In the genomic region with DNA sequence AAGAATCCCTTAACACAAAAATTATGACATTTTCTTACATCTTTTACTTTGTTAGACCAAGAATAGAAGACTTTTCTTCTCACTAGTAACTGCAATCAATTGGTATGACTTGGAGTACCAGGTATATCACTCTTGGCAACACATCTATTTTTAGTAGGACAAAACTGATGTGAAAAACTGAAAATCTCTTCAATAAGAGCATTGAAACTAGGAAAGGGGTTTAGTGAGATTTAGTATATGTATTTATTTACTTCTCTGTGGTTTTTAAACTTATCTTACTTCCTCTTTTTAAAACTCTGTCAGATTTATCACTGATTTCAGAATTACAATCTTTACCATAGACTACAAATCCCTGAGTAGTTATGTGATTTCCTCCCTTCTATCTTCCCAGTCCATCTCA, we compare ENCODE assay signal across 17 cellular contexts.
DNase-seq lines count a peak whose midpoint lies in the region; ATAC-seq and TF ChIP-seq lines count a peak whose summit lies in the region.
"Had no signal": no experiment of that assay in that cellular context is flagged by ENCODE, and none has a peak within 500 bp of the region (broad histone marks: within the 10 kb centered on the region; RNA-seq: fewer than 3 reads in every experiment).

No MANE protein-coding gene starts in this region.

- DNase-seq in OCI-M1 (lab: John Stamatoyannopoulos, UW) (peak; percentile 24), neural progenitor cell (ENCODE audit: low spot score) (no peak), NCI-H345 (lab: John Stamatoyannopoulos, UW) (no peak), ACHN (no peak)
- no peak for DNase-seq in activated effector memory CD4-positive, alpha-beta T cell treated with Interleukin-2 at 50 U/mL for 16 hours
- DNase-seq: activated naive CD4-positive, alpha-beta T cell treated with Interleukin-2 at 50 U/mL for 16 hours; anterior cingulate cortex; NCI-H2081 treated with DMSO at 0.1 percent for 48 hours; NCI-H526 treated with DMSO at 0.1 percent for 48 hours; SHP77; testis had no signal

- no peaks in the 10 kb centered on the region for H3K9me3 ChIP-seq in neural progenitor cell (ENCODE audit: low read depth)
- H3K9me3 ChIP-seq: neutrophil, testis had no signal

- no peaks in the 10 kb centered on the region for H3K4me1 ChIP-seq in neural progenitor cell
- H3K4me1 ChIP-seq: testis had no signal

- no peak overlapping the region for H3K4me2 ChIP-seq in neural progenitor cell

- no peaks in the 10 kb centered on the region for H4K20me1 ChIP-seq in neural progenitor cell (ENCODE audit: low read depth)

- no peaks in the 10 kb centered on the region for H3K79me2 ChIP-seq in neural progenitor cell (ENCODE audit: low read depth)

- TF ChIP-seq CTCF in neural progenitor cell (IDR thresholded peaks at IDR 0.05) = no peak

- H3K36me3 ChIP-seq in neural progenitor cell = no peaks in the 10 kb centered on the region
- H3K36me3 ChIP-seq: neutrophil had no signal

- peaks cover 5% of the 10 kb centered on the region for H3K9me3 Mint-ChIP-seq in neural progenitor cell

- no peaks in the 10 kb centered on the region for H3K27me3 ChIP-seq in neural progenitor cell
- H3K27me3 ChIP-seq: neutrophil, testis had no signal

- H3K36me3 Mint-ChIP-seq in neural progenitor cell = no peaks in the 10 kb centered on the region

- no peak overlapping the region for H3K4me3 Mint-ChIP-seq in neural progenitor cell
- H3K4me3 Mint-ChIP-seq: central memory CD8-positive, alpha-beta T cell had no signal

- H3K27ac ChIP-seq in neural progenitor cell = no peak overlapping the region
- H3K27ac ChIP-seq: neutrophil, testis had no signal

- no peaks in the 10 kb centered on the region for H3F3A ChIP-seq in neural progenitor cell (ENCODE audit: low read depth)

- in situ Hi-C loops in ACHN (cut with HindIII; ENCODE audit: low pct_ligation_motif_present, low pct_unique_long_range_greater_than_20kb, low sequenced_read_pairs) = no loop called here

- ATAC-seq in GM18861 (IDR thresholded peaks at IDR 0.05; ENCODE audit: unreplicated experiment) (peak; percentile 63), GM21526 (IDR thresholded peaks at IDR 0.05; ENCODE audit: low FRiP score, unreplicated experiment) (peak; percentile 76), HG03066 (IDR thresholded peaks at IDR 0.05; ENCODE audit: low read depth, unreplicated experiment) (peak; percentile 75)
- ATAC-seq: esophagus mucosa had no signal

- no peaks in the 10 kb centered on the region for H3K27me3 Mint-ChIP-seq in neural progenitor cell (ENCODE audit: insufficient read depth, low read depth)
- H3K27me3 Mint-ChIP-seq: central memory CD8-positive, alpha-beta T cell had no signal

- no peak overlapping the region for H2AFZ ChIP-seq in neural progenitor cell (replicated peaks)

- no peak overlapping the region for H3K4me3 ChIP-seq in neural progenitor cell
- H3K4me3 ChIP-seq: testis had no signal

- no peak overlapping the region for H3K9ac ChIP-seq in neural progenitor cell

- no peak overlapping the region for H3K27ac Mint-ChIP-seq in neural progenitor cell

- H3K4me1 Mint-ChIP-seq in neural progenitor cell = no peaks in the 10 kb centered on the region
- H3K4me1 Mint-ChIP-seq: central memory CD8-positive, alpha-beta T cell had no signal
